ENCODE assay signal across 24 cellular contexts in the genomic region with DNA sequence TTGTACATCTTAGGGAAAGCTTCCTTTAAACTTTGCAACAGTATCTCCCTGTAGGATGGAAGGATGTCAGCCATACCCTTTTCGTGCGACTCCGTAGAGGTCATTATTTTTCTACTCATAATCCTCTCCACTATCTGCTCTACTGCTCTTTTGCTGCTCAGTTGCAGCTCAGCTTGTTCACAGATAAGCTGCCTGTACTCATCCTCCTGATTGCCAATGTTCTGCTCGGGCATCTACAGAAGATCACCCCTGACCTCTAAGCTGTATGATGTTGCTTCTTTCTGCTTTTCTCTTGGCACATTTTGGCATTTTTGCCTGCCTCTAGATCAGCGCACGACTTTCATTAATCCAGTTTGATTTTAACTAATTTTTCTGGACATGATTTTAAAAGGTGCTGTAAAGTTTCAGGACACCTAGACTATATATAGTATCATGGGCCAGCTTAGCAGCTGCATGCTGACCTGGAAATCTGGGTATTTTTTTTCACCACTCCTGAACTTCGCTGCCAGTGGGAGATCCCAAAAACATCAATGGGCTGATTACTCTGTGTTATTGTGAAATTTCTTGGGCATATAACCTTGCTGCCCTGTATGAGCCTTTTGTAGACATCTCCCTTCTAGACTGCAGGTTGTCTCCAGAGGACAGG.
"Had no signal": no experiment of that assay in that cellular context is flagged by ENCODE, and none has a peak within 500 bp of the region (broad histone marks: within the 10 kb centered on the region; RNA-seq: fewer than 3 reads in every experiment).

No MANE protein-coding gene starts in this region.

- H3K9me3 Mint-ChIP-seq: memory B cell; natural killer cell; stimulated activated naive CD8-positive, alpha-beta T cell treated with anti-CD3 and anti-CD28 coated beads, Interleukin-15, amount 100 ng/mL, for 72 hours had no signal

- DNase-seq: caudate nucleus; cerebellar nuclear complex; cortex of kidney; effector memory CD8-positive, alpha-beta T cell; erythroblast; esophagus squamous epithelium; foreskin melanocyte; kidney; natural killer cell; nucleus accumbens; right lobe of liver; stimulated activated CD4-positive, alpha-beta T cell treated with anti-CD3 and anti-CD28 coated beads, Interleukin-2, amount 100 ng/mL, for 24 hours; stimulated activated CD4-positive, alpha-beta T cell treated with anti-CD3 and anti-CD28 coated beads, Interleukin-4, amount 100 ng/mL, for 24 hours; stimulated activated naive CD8-positive, alpha-beta T cell treated with anti-CD3 and anti-CD28 coated beads, Interleukin-15, amount 100 ng/mL, for 72 hours; transverse colon; upper lobe of right lung; uterus had no signal

- H3K36me3 ChIP-seq: esophagus squamous epithelium, prostate gland, right lobe of liver, suprapubic skin, transverse colon, upper lobe of right lung, uterus had no signal

- H3K4me1 ChIP-seq: esophagus squamous epithelium, prostate gland, right lobe of liver, suprapubic skin, upper lobe of right lung, uterus had no signal

- H3K4me1 Mint-ChIP-seq: stimulated activated effector memory CD8-positive, alpha-beta T cell treated with anti-CD3 and anti-CD28 coated beads, Interleukin-12 subunit alpha, Interleukin-12 subunit beta, amount 100 ng/mL, for 72 hours; stimulated activated naive CD8-positive, alpha-beta T cell treated with anti-CD3 and anti-CD28 coated beads, Interleukin-15, amount 100 ng/mL, for 72 hours had no signal

- H3K4me3 Mint-ChIP-seq: effector memory CD8-positive, alpha-beta T cell; memory B cell; natural killer cell; stimulated activated effector memory CD8-positive, alpha-beta T cell treated with anti-CD3 and anti-CD28 coated beads, Interleukin-12 subunit alpha, Interleukin-12 subunit beta, amount 100 ng/mL, for 72 hours; stimulated activated naive CD8-positive, alpha-beta T cell treated with anti-CD3 and anti-CD28 coated beads, Interleukin-15, amount 100 ng/mL, for 72 hours had no signal

- H3K4me3 ChIP-seq: esophagus squamous epithelium, hepatocyte, lung, prostate gland, right lobe of liver, smooth muscle cell, suprapubic skin, transverse colon, upper lobe of right lung, uterus had no signal

- H3K9me3 ChIP-seq: esophagus squamous epithelium, prostate gland, right lobe of liver, suprapubic skin, transverse colon, upper lobe of right lung, uterus had no signal

- H3K27me3 Mint-ChIP-seq: effector memory CD8-positive, alpha-beta T cell; memory B cell; stimulated activated naive CD8-positive, alpha-beta T cell treated with anti-CD3 and anti-CD28 coated beads, Interleukin-15, amount 100 ng/mL, for 72 hours had no signal

- H3K27ac Mint-ChIP-seq: effector memory CD8-positive, alpha-beta T cell; memory B cell; natural killer cell; stimulated activated effector memory CD8-positive, alpha-beta T cell treated with anti-CD3 and anti-CD28 coated beads, Interleukin-12 subunit alpha, Interleukin-12 subunit beta, amount 100 ng/mL, for 72 hours; stimulated activated naive CD8-positive, alpha-beta T cell treated with anti-CD3 and anti-CD28 coated beads, Interleukin-15, amount 100 ng/mL, for 72 hours had no signal

- H3K36me3 Mint-ChIP-seq: memory B cell; stimulated activated effector memory CD8-positive, alpha-beta T cell treated with anti-CD3 and anti-CD28 coated beads, Interleukin-12 subunit alpha, Interleukin-12 subunit beta, amount 100 ng/mL, for 72 hours had no signal

- H3K27me3 ChIP-seq: esophagus squamous epithelium, hepatocyte, right lobe of liver, suprapubic skin, transverse colon, upper lobe of right lung, uterus had no signal

- H3K27ac ChIP-seq: esophagus squamous epithelium, hepatocyte, prostate gland, right lobe of liver, suprapubic skin, transverse colon, upper lobe of right lung, uterus had no signal

- ATAC-seq: effector memory CD8-positive, alpha-beta T cell; natural killer cell; stimulated activated effector memory CD8-positive, alpha-beta T cell treated with anti-CD3 and anti-CD28 coated beads, Interleukin-12 subunit alpha, Interleukin-12 subunit beta, amount 100 ng/mL, for 72 hours; stimulated activated naive CD8-positive, alpha-beta T cell treated with anti-CD3 and anti-CD28 coated beads, Interleukin-15, amount 100 ng/mL, for 72 hours; upper lobe of right lung had no signal
